In the genomic region with DNA sequence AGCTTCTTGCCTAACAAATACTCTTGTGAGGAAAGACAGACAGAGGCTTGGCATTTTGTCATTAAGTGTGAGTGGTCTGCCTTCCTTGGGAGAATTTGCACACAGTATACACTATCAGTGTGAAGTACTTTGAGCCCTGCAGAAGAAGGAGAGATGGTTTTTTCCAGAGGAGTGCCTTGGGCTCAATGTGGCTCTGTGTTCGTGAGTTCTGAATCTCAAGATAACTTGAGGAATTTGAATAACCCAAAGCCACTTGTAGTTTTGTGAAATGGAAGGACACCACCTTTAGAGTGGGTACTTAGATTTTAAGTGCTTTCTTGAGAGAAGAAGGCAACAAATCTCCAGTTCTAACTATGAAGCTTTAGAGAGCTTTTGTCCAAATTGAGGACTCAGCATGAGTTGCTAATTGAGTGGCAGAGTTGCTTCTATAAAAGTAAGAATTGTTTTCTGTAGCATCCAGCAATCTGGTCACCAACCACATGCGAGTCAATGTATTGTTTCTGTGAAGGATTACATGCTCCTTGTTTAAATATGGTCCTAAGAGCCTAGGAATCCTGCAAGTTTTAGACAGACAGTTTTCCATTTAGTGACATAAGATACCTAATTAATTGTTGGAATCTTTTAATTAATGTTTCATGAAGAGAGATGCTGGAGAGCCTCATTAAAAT, we compare ENCODE assay signal across 12 cellular contexts.
DNase-seq lines count a peak whose midpoint lies in the region; ATAC-seq and TF ChIP-seq lines count a peak whose summit lies in the region.
"Had no signal": no experiment of that assay in that cellular context is flagged by ENCODE, and none has a peak within 500 bp of the region (broad histone marks: within the 10 kb centered on the region; RNA-seq: fewer than 3 reads in every experiment).

No MANE protein-coding gene starts in this region.

- no peak for TF ChIP-seq POLR2A in Peyer's patch (IDR thresholded peaks at IDR 0.05)

- peak overlapping the region; percentile 94 for H3K27ac ChIP-seq in GM23248
- H3K27ac ChIP-seq in PC-3 (ENCODE audit: low read length): no peak overlapping the region
- H3K27ac ChIP-seq in parathyroid adenoma: peak overlapping the region; percentile 12
- H3K27ac ChIP-seq in Peyer's patch: no peak overlapping the region

- ATAC-seq in PC-3 (no peak), GM18502 (IDR thresholded peaks at IDR 0.05; ENCODE audit: poor library complexity, unreplicated experiment) (no peak), GM21528 (IDR thresholded peaks at IDR 0.05; ENCODE audit: low FRiP score, unreplicated experiment) (no peak)

- H3K79me2 ChIP-seq in GM23248 (ENCODE audit: insufficient read depth): peaks cover 28% of the 10 kb centered on the region
- H3K79me2 ChIP-seq in PC-3 (ENCODE audit: low read length): peaks cover 10% of the 10 kb centered on the region; the same call in 1 of the 2 replicates
- peaks cover 6% of the 10 kb centered on the region for H3K79me2 ChIP-seq in parathyroid adenoma

- intact Hi-C loops in PC-3 (cut with micrococcal nuclease): loop anchor here (5.0 to 10.0 kb wide), 4 partner anchors 184 to 273 kb away; a partner anchor contains a TSS
- intact Hi-C loops in dendritic cell treated with granulocyte-macrophage colony-stimulating factor and Interleukin-4, amounts not matched to agents 40 ng/mL and 50 ng/mL, for 4 days (cut with micrococcal nuclease): loop anchor here (5.0 kb wide), 1 partner anchor 67 kb away; a partner anchor contains a TSS

- no peaks in the 10 kb centered on the region for H3K27me3 Mint-ChIP-seq in dendritic cell treated with granulocyte-macrophage colony-stimulating factor and Interleukin-4, amounts not matched to agents 40 ng/mL and 50 ng/mL, for 4 days
- H3K27me3 Mint-ChIP-seq: CD8-positive, alpha-beta memory T cell had no signal

- H3K27me3 ChIP-seq in GM23248 (replicated peaks; ENCODE audit: insufficient read depth) (no peaks in the 10 kb centered on the region), PC-3 (ENCODE audit: low read length) (no peaks in the 10 kb centered on the region), parathyroid adenoma (ENCODE audit: control insufficient read depth, insufficient read depth, low read length) (no peaks in the 10 kb centered on the region), Peyer's patch (no peaks in the 10 kb centered on the region)

- TF ChIP-seq CTCF in PC-3 (conservative IDR thresholded peaks at IDR 0.05; ENCODE audit: low read depth, low read length) (no peak), parathyroid adenoma (IDR thresholded peaks at IDR 0.05) (no peak), Peyer's patch (IDR thresholded peaks at IDR 0.05) (no peak)

- H3K4me1 ChIP-seq in GM23248 (ENCODE audit: insufficient read depth) (peaks cover 75% of the 10 kb centered on the region), PC-3 (ENCODE audit: insufficient read depth, low read length) (peaks cover 75% of the 10 kb centered on the region), parathyroid adenoma (peaks cover 22% of the 10 kb centered on the region), Peyer's patch (peaks cover 0 to 29% (median 5%) of the 10 kb centered on the region in 4 donors)

- H3K9me3 ChIP-seq in GM23248 (ENCODE audit: low read depth) (no peaks in the 10 kb centered on the region), PC-3 (ENCODE audit: low read length) (no peaks in the 10 kb centered on the region), parathyroid adenoma (ENCODE audit: control insufficient read depth, low read length) (no peaks in the 10 kb centered on the region), Peyer's patch (no peaks in the 10 kb centered on the region)

- CTCF ChIA-PET in PC-3 (lab: Charles Lee): no interaction called here

- POLR2A ChIA-PET in PC-3 (lab: Charles Lee; ENCODE audit: unreplicated experiment): no interaction called here

- H3K4me3 ChIP-seq in GM23248 (no peak overlapping the region), PC-3 (ENCODE audit: low read length) (no peak overlapping the region), parathyroid adenoma (ENCODE audit: low read depth, low read length) (no peak overlapping the region), Peyer's patch (no peak overlapping the region)

- peaks cover 9% of the 10 kb centered on the region for H3K36me3 Mint-ChIP-seq in dendritic cell treated with granulocyte-macrophage colony-stimulating factor and Interleukin-4, amounts not matched to agents 40 ng/mL and 50 ng/mL, for 4 days (ENCODE audit: low read depth)

- H3K4me2 ChIP-seq in GM23248 (ENCODE audit: unreplicated experiment) (peak overlapping the region; percentile 94), PC-3 (ENCODE audit: low read length) (peak overlapping the region; percentile 64), parathyroid adenoma (ENCODE audit: low read length) (peak overlapping the region; percentile 36)

- H3K9ac ChIP-seq in GM23248 (peak overlapping the region; percentile 80; the same call in 1 of the 2 replicates), PC-3 (ENCODE audit: low read length) (no peak overlapping the region), parathyroid adenoma (no peak overlapping the region)

- H3K4me3 Mint-ChIP-seq in dendritic cell treated with granulocyte-macrophage colony-stimulating factor and Interleukin-4, amounts not matched to agents 40 ng/mL and 50 ng/mL, for 4 days: no peak overlapping the region
- H3K4me3 Mint-ChIP-seq: CD8-positive, alpha-beta memory T cell; mesothelial cell of epicardium had no signal

- H3K36me3 ChIP-seq in GM23248 (ENCODE audit: low read depth) (no peaks in the 10 kb centered on the region), PC-3 (ENCODE audit: low read depth, low read length) (no peaks in the 10 kb centered on the region), parathyroid adenoma (ENCODE audit: control insufficient read depth, insufficient read depth, low read length) (no peaks in the 10 kb centered on the region), Peyer's patch (no peaks in the 10 kb centered on the region)

- in situ Hi-C loops in GM23248 (cut with MboI): no loop called here

- peaks cover 3% of the 10 kb centered on the region for H3K9me3 Mint-ChIP-seq in dendritic cell treated with granulocyte-macrophage colony-stimulating factor and Interleukin-4, amounts not matched to agents 40 ng/mL and 50 ng/mL, for 4 days
- H3K9me3 Mint-ChIP-seq: CD8-positive, alpha-beta memory T cell had no signal

- peaks cover 67% of the 10 kb centered on the region for H3K4me1 Mint-ChIP-seq in dendritic cell treated with granulocyte-macrophage colony-stimulating factor and Interleukin-4, amounts not matched to agents 40 ng/mL and 50 ng/mL, for 4 days (ENCODE audit: low read depth)

- DNase-seq in GM23248 (peak; percentile 44), PC-3 (peak; percentile 46), Peyer's patch (no peak)
- no peak for DNase-seq in NK-92 treated with Interleukin-12 subunit alpha and Interleukin-12 subunit beta, amount 100 ng/mL, for 24 hours (lab: John Stamatoyannopoulos, UW)
- DNase-seq: activated CD8-positive, alpha-beta memory T cell treated with anti-CD3 and anti-CD28 coated beads for 24 hours; CD8-positive, alpha-beta memory T cell; NCI-H2081 had no signal

- BruUV-seq in PC-3 (replicated peaks; lab: Mats Ljungman, UMichigan): no TSS peak

- H3K27ac Mint-ChIP-seq in dendritic cell treated with granulocyte-macrophage colony-stimulating factor and Interleukin-4, amounts not matched to agents 40 ng/mL and 50 ng/mL, for 4 days: peak overlapping the region; percentile 82

- H3F3A ChIP-seq in GM23248 (ENCODE audit: insufficient read depth): peaks cover 82% of the 10 kb centered on the region
- peaks cover 24% of the 10 kb centered on the region for H3F3A ChIP-seq in PC-3 (ENCODE audit: low read length, unreplicated experiment)

- H4K20me1 ChIP-seq in GM23248 (ENCODE audit: insufficient read depth): no peaks in the 10 kb centered on the region
- no peaks in the 10 kb centered on the region for H4K20me1 ChIP-seq in PC-3 (ENCODE audit: low read length)

- H3K9me2 ChIP-seq in GM23248 (ENCODE audit: insufficient read depth) (no peaks in the 10 kb centered on the region), PC-3 (replicated peaks; ENCODE audit: low read length) (no peaks in the 10 kb centered on the region)

- WGBS in GM23248 (ENCODE audit: low coverage in 1 of 2, low lambda C conversion rate in 2 of 2, missing lambda C conversion rate in 2 of 2), 2 experiments: 83 to 88% methylated on average over 2 of the region's 2 CpGs

- H2AFZ ChIP-seq in GM23248 (no peak overlapping the region), PC-3 (ENCODE audit: low read length) (no peak overlapping the region), parathyroid adenoma (peak overlapping the region; percentile 6)

Comparison
In these comparisons a context has a peak if more than half of its experiments do, and no peak if none do; other contexts are left out.
1. DNase-seq: peak in GM23248 (single experiment) and PC-3 (single experiment); none in Peyer's patch (0 of 3) and NK-92 treated with Interleukin-12 subunit alpha and Interleukin-12 subunit beta, amount 100 ng/mL, for 24 hours (single experiment).
2. H3K27ac ChIP-seq: peak in GM23248 (single experiment) and parathyroid adenoma (single experiment); none in PC-3 (single experiment) and Peyer's patch (0 of 4).
3. H3K4me2 ChIP-seq: peak in every context shown above with its lines; median percentile 94 in GM23248; 64 in PC-3; 36 in parathyroid adenoma.